Comparison of ENCODE assay signal across 32 cellular contexts in the genomic region with DNA sequence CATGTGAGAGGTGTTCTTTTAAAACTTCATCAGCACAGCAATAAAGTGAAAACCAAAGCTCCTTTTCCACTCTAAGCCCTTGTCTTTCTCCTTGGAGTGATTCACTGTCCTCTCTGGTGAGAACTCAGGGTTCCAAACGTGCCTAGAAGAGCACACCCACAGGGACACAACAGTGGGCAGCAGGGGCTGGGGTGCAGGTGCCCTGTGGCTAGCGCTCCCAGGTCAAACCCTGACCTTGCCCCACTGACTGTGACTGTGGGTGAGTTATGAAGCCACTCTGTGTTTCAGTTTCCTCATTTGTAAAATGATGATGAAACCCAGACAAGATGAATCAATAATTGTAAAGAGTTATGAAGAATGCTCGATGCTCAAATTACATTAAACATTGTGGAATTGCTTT. TPM values are rescaled to one million over a fixed set of nuclear protein-coding genes. Genes with fewer than 3 reads are reported as not detected.
A peak's percentile ranks its signal among the peaks of the same experiment; 100 is the strongest.
DNase-seq lines count a peak whose midpoint lies in the region; ATAC-seq and TF ChIP-seq lines count a peak whose summit lies in the region.
"Had no signal": no experiment of that assay in that cellular context is flagged by ENCODE, and none has a peak within 500 bp of the region (broad histone marks: within the 10 kb centered on the region; RNA-seq: fewer than 3 reads in every experiment).

No MANE protein-coding gene starts in this region.

- H3K36me3 ChIP-seq in adipocyte (ENCODE audit: control insufficient read depth, insufficient read depth, low read length, severe bottlenecking): no peaks in the 10 kb centered on the region
- no peaks in the 10 kb centered on the region for H3K36me3 ChIP-seq in mesenchymal stem cell (ENCODE audit: control insufficient read depth in 1 of 2, insufficient read depth in 2 of 2, low read depth in 1 of 2, low read length in 2 of 2)
- H3K36me3 ChIP-seq: ascending aorta, heart right ventricle, stomach, tibial artery had no signal

- no peak overlapping the region for H3K27ac ChIP-seq in mesenchymal stem cell (ENCODE audit: low read length, poor library complexity, severe bottlenecking)
- H3K27ac ChIP-seq: ascending aorta, SK-N-MC, stomach, tibial artery had no signal

- 59% methylated on average over 2 of the region's 3 CpGs for WGBS in mesenchymal stem cell

- no peak for TF ChIP-seq CTCF in CD14-positive monocyte (IDR thresholded peaks at IDR 0.05)

- H3K27ac Mint-ChIP-seq in CD14-positive monocyte (peak overlapping the region; percentile 98 to 100 (median 99)), immature natural killer cell (no peak overlapping the region)
- H3K27ac Mint-ChIP-seq: activated CD4-positive, alpha-beta T cell treated with anti-CD3 and anti-CD28 coated beads for 36 hours; activated CD8-positive, alpha-beta T cell treated with anti-CD3 and anti-CD28 coated beads, Interleukin-2, amount 10 ng/mL, durations not matched to agents 7 days and 5 days; activated naive CD8-positive, alpha-beta T cell; endodermal cell; IgD-negative memory B cell; naive B cell had no signal

- H3K27me3 Mint-ChIP-seq in CD14-positive monocyte (ENCODE audit: low read depth in 3 of 3) (peaks cover 15 to 26% (median 24%) of the 10 kb centered on the region in 3 donors), immature natural killer cell (ENCODE audit: low read depth in 3 of 3) (peaks cover 5 to 22% (median 7%) of the 10 kb centered on the region in 3 donors)

- no peak overlapping the region for H3K18ac ChIP-seq in mesenchymal stem cell (ENCODE audit: low read depth in 1 of 2, low read length in 2 of 2)

- H3K4me3 ChIP-seq in adipocyte (ENCODE audit: low read length) (no peak overlapping the region), mesenchymal stem cell (ENCODE audit: insufficient read depth in 1 of 2, low read depth in 1 of 2, low read length in 2 of 2) (no peak overlapping the region)
- H3K4me3 ChIP-seq: ascending aorta, heart right ventricle, SK-N-MC, stomach, tibial artery had no signal

- H3K4me1 Mint-ChIP-seq in CD14-positive monocyte (peaks cover 38% of the 10 kb centered on the region), immature natural killer cell (no peaks in the 10 kb centered on the region)
- H3K4me1 Mint-ChIP-seq: activated CD4-positive, alpha-beta T cell treated with anti-CD3 and anti-CD28 coated beads for 36 hours; IgD-negative memory B cell had no signal

- no peak overlapping the region for H4K91ac ChIP-seq in mesenchymal stem cell (ENCODE audit: low read length)

- H2AK5ac ChIP-seq in mesenchymal stem cell (ENCODE audit: low read length, severe bottlenecking): peak overlapping the region; percentile 1

- no peak for ATAC-seq in HG03520 (IDR thresholded peaks at IDR 0.05; ENCODE audit: unreplicated experiment)
- ATAC-seq: activated CD4-positive, alpha-beta T cell treated with anti-CD3 and anti-CD28 coated beads for 36 hours; activated CD8-positive, alpha-beta T cell treated with anti-CD3 and anti-CD28 coated beads, Interleukin-2, amount 10 ng/mL, durations not matched to agents 7 days and 5 days; esophagus mucosa; heart right ventricle; left colon had no signal

- H3K27me3 ChIP-seq in adipocyte (replicated peaks; ENCODE audit: control insufficient read depth, insufficient read depth, low read length): peaks cover 57% of the 10 kb centered on the region
- H3K27me3 ChIP-seq in mesenchymal stem cell (ENCODE audit: control insufficient read depth in 1 of 2, insufficient read depth in 1 of 2, low read length in 2 of 2): peaks cover 16 to 80% of the 10 kb centered on the region in 2 experiments
- H3K27me3 ChIP-seq: ascending aorta had no signal

- H3K4me1 ChIP-seq in adipocyte (ENCODE audit: control insufficient read depth, insufficient read depth, low read length) (peaks cover 16% of the 10 kb centered on the region), mesenchymal stem cell (ENCODE audit: control insufficient read depth, insufficient read depth, low read depth, low read length) (peaks cover 14% of the 10 kb centered on the region)
- H3K4me1 ChIP-seq: ascending aorta had no signal

- no peaks in the 10 kb centered on the region for H3K79me1 ChIP-seq in mesenchymal stem cell (replicated peaks; ENCODE audit: low read length, poor library complexity, severe bottlenecking)

- intact Hi-C loops in CD14-positive monocyte (cut with micrococcal nuclease): loop anchor here in 1 of 2 donors (10.0 kb wide), 1 partner anchor 177 kb away; no protein-coding TSS in a partner anchor

- DNase-seq in CD14-positive monocyte (ENCODE audit: low spot score) (no peak), MV-4-11 (lab: John Stamatoyannopoulos, UW) (peak; percentile 72), adipocyte (ENCODE audit: low read depth) (peak; percentile 15), mesenchymal stem cell (no peak), immature natural killer cell (no peak), inferior parietal cortex (ENCODE audit: extremely low spot score) (no peak)
- DNase-seq in activated CD8-positive, alpha-beta memory T cell treated with anti-CD3 and anti-CD28 coated beads for 24 hours: no peak
- DNase-seq: ACHN; activated CD4-positive, alpha-beta T cell treated with anti-CD3 and anti-CD28 coated beads for 36 hours; activated CD8-positive, alpha-beta T cell treated with anti-CD3 and anti-CD28 coated beads, Interleukin-2, amount 10 ng/mL, durations not matched to agents 7 days and 5 days; activated effector memory CD4-positive, alpha-beta T cell treated with Interleukin-2 at 50 U/mL for 16 hours; COR-L47; cortex of kidney; DMS79; endodermal cell; foreskin melanocyte; GDM1; GOT3; heart right ventricle; left colon; naive B cell; NCI-H1417; NCI-H2081; stomach; tibial artery had no signal

- H3K9me3 Mint-ChIP-seq in CD14-positive monocyte (peaks cover 0 to 2% (median 0%) of the 10 kb centered on the region in 7 donors), immature natural killer cell (no peaks in the 10 kb centered on the region)
- H3K9me3 Mint-ChIP-seq: endodermal cell, IgD-negative memory B cell, naive B cell had no signal

- H2AFZ ChIP-seq in mesenchymal stem cell (ENCODE audit: low read depth, low read length): no peak overlapping the region

- no peak overlapping the region for H3K23ac ChIP-seq in mesenchymal stem cell (ENCODE audit: low read length in 2 of 2)

- no peak overlapping the region for H4K8ac ChIP-seq in mesenchymal stem cell (ENCODE audit: low read length)

- H2BK120ac ChIP-seq in mesenchymal stem cell (ENCODE audit: low read depth, low read length): no peak overlapping the region

- H3K9me3 ChIP-seq in adipocyte (ENCODE audit: control insufficient read depth, low read length) (no peaks in the 10 kb centered on the region), mesenchymal stem cell (ENCODE audit: control insufficient read depth, low read length) (no peaks in the 10 kb centered on the region)
- H3K9me3 ChIP-seq: ascending aorta, heart right ventricle, stomach, tibial artery had no signal

- no peak overlapping the region for H3K14ac ChIP-seq in mesenchymal stem cell (ENCODE audit: low read length in 2 of 2)

- H2BK12ac ChIP-seq in mesenchymal stem cell (ENCODE audit: low read length in 2 of 2): no peak overlapping the region

- no peak overlapping the region for H2BK15ac ChIP-seq in mesenchymal stem cell (ENCODE audit: low read depth, poor library complexity, severe bottlenecking)

- H3K4ac ChIP-seq in mesenchymal stem cell (ENCODE audit: low read depth in 1 of 2, low read length in 2 of 2): no peak overlapping the region

- H3K4me2 ChIP-seq in mesenchymal stem cell (ENCODE audit: low read length, poor library complexity, severe bottlenecking): no peak overlapping the region

- H3K9ac ChIP-seq in adipocyte (ENCODE audit: low read length) (no peak overlapping the region), mesenchymal stem cell (ENCODE audit: low read length) (no peak overlapping the region)

- peak overlapping the region in 1 of 2 donors; percentile 46 for H3K4me3 Mint-ChIP-seq in CD14-positive monocyte
- H3K4me3 Mint-ChIP-seq in immature natural killer cell: no peak overlapping the region
- H3K4me3 Mint-ChIP-seq: activated CD4-positive, alpha-beta T cell treated with anti-CD3 and anti-CD28 coated beads for 36 hours; activated CD8-positive, alpha-beta T cell treated with anti-CD3 and anti-CD28 coated beads, Interleukin-2, amount 10 ng/mL, durations not matched to agents 7 days and 5 days; activated naive CD8-positive, alpha-beta T cell; endodermal cell; IgD-negative memory B cell had no signal

- H2BK5ac ChIP-seq in mesenchymal stem cell (ENCODE audit: low read depth, low read length, poor library complexity, severe bottlenecking): no peak overlapping the region

- H3K36me3 Mint-ChIP-seq in CD14-positive monocyte: no peaks in the 10 kb centered on the region
- H3K36me3 Mint-ChIP-seq in immature natural killer cell: no peaks in the 10 kb centered on the region
- H3K36me3 Mint-ChIP-seq: activated naive CD8-positive, alpha-beta T cell; IgD-negative memory B cell; naive B cell had no signal

RNA-seq across cellular contexts. Expression of gene IGFL1, which starts 37.6 kb away (rescaled TPM):
- not detected for polyA plus RNA-seq in CD14-positive monocyte
- polyA plus RNA-seq in mesenchymal stem cell (2013, experiment 1 of 2): not detected
- polyA plus RNA-seq in mesenchymal stem cell (2013, experiment 2 of 2): not detected
- not detected for polyA plus RNA-seq in immature natural killer cell
- polyA plus RNA-seq: BJ, heart right ventricle, IgD-negative memory B cell had no signal

RNA-seq across cellular contexts. Expression of gene IGFL2, which starts 43.9 kb away (rescaled TPM):
- not detected for polyA plus RNA-seq in CD14-positive monocyte
- not detected for polyA plus RNA-seq in mesenchymal stem cell (2013, experiment 1 of 2)
- not detected for polyA plus RNA-seq in mesenchymal stem cell (2013, experiment 2 of 2)
- polyA plus RNA-seq in immature natural killer cell: not detected
- polyA plus RNA-seq: BJ, heart right ventricle, IgD-negative memory B cell had no signal

Comparison
In these comparisons a context has a peak if more than half of its experiments do, and no peak if none do; other contexts are left out.
1. DNase-seq: peak in MV-4-11 (single experiment) and adipocyte (single experiment); none in CD14-positive monocyte (single experiment), mesenchymal stem cell (single experiment), immature natural killer cell (0 of 3), activated CD8-positive, alpha-beta memory T cell treated with anti-CD3 and anti-CD28 coated beads for 24 hours (single experiment) and inferior parietal cortex (single experiment).
2. H3K27ac Mint-ChIP-seq: peak in CD14-positive monocyte (7 of 7); none in immature natural killer cell (0 of 6).